13 cellular contexts compared by ENCODE assay signal in the genomic region with DNA sequence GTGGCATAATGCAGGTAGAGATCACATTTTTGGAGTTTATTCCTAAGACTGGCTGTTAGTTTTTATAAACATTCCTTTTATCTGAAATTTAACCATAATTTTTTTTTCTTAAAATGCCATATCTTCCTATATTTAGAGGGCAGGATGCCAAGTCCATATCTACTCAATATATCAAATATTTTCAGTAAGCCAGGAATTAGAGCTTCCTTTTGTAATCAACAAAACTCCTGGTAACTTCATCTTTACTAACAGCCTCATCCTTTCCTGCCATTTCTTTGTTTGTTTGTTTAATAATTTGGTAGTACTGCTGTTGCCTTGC.
DNase-seq lines count a peak whose midpoint lies in the region; ATAC-seq, FAIRE-seq and TF ChIP-seq lines count a peak whose summit lies in the region.
"Had no signal": no experiment of that assay in that cellular context is flagged by ENCODE, and none has a peak within 500 bp of the region (broad histone marks: within the 10 kb centered on the region; RNA-seq: fewer than 3 reads in every experiment).

No MANE protein-coding gene starts in this region.

- no peak overlapping the region for H3K27ac ChIP-seq in keratinocyte (ENCODE audit: control insufficient read depth, insufficient read depth, low read length)
- H3K27ac ChIP-seq: 22Rv1 had no signal

- DNase-seq in NCI-H1105 treated with DMSO at 0.1 percent for 48 hours (lab: John Stamatoyannopoulos, UW) (peak; percentile 58), NCI-H1105 (lab: John Stamatoyannopoulos, UW) (no peak), keratinocyte (ENCODE audit: low read depth, low spot score) (no peak), neural crest cell (ENCODE audit: low read depth, low spot score) (no peak)
- no peak for DNase-seq in activated CD4-positive, alpha-beta T cell treated with anti-CD3 and anti-CD28 coated beads, Interleukin-2, amount 10 ng/mL, durations not matched to agents 24 days and 14 days
- DNase-seq: CD4-positive, CD25-positive, alpha-beta regulatory T cell; DMS53; GF-D8; GOT3 had no signal

- TF ChIP-seq CTCF in keratinocyte (optimal IDR thresholded peaks at IDR 0.05 in 1 of 3, IDR thresholded peaks at IDR 0.05 in 1 of 3, conservative IDR thresholded peaks at IDR 0.05 in 1 of 3; ENCODE audit: extremely low read depth in 1 of 3, insufficient read depth in 2 of 3, low read length in 3 of 3) (no peak), neural crest cell (conservative IDR thresholded peaks at IDR 0.05) (no peak)

- intact Hi-C loops in activated CD4-positive, alpha-beta T cell treated with anti-CD3 and anti-CD28 coated beads, Interleukin-2, amount 10 ng/mL, durations not matched to agents 24 days and 14 days (cut with micrococcal nuclease): no loop called here

- ATAC-seq in GM19324 (IDR thresholded peaks at IDR 0.05; ENCODE audit: low FRiP score, unreplicated experiment): no peak
- ATAC-seq in HG03039 (IDR thresholded peaks at IDR 0.05; ENCODE audit: unreplicated experiment): no peak

- no peaks in the 10 kb centered on the region for H4K20me1 ChIP-seq in keratinocyte (ENCODE audit: control insufficient read depth, extremely low read depth, insufficient read depth, low read length)

- no peaks in the 10 kb centered on the region for H3K79me2 ChIP-seq in keratinocyte (ENCODE audit: control insufficient read depth, insufficient read depth, low read length)

- no peaks in the 10 kb centered on the region for H3K36me3 ChIP-seq in keratinocyte (ENCODE audit: control insufficient read depth in 2 of 2, extremely low read depth in 1 of 2, insufficient read depth in 2 of 2, low read length in 2 of 2)
- H3K36me3 ChIP-seq: HAP-1 had no signal

- H3K4me1 ChIP-seq in keratinocyte (ENCODE audit: control insufficient read depth, extremely low read depth, insufficient read depth, low read length): no peaks in the 10 kb centered on the region

- no peaks in the 10 kb centered on the region for H3K9me1 ChIP-seq in keratinocyte (ENCODE audit: control insufficient read depth, extremely low read depth, insufficient read depth, low read length)

- no peak overlapping the region for H3K27ac Mint-ChIP-seq in neural crest cell (ENCODE audit: unreplicated experiment)
- H3K27ac Mint-ChIP-seq in activated CD4-positive, alpha-beta T cell treated with anti-CD3 and anti-CD28 coated beads, Interleukin-2, amount 10 ng/mL, durations not matched to agents 24 days and 14 days: no peak overlapping the region

- H3K27me3 ChIP-seq in keratinocyte (ENCODE audit: control insufficient read depth, extremely low read depth, insufficient read depth, low read length): no peaks in the 10 kb centered on the region

- no peak overlapping the region for H3K4me3 ChIP-seq in keratinocyte (ENCODE audit: control insufficient read depth in 2 of 3, extremely low read depth in 1 of 3, insufficient read depth in 2 of 3, low read depth in 1 of 3, low read length in 3 of 3)
- H3K4me3 ChIP-seq: HAP-1 had no signal

- dilution Hi-C loops in keratinocyte (cut with MboI; ENCODE audit: extremely low pct_ligation_motif_present, low sequenced_read_pairs): no loop called here

- FAIRE-seq in keratinocyte (lab: Jason Lieb, UNC): peak; percentile 61

- peaks cover 93% of the 10 kb centered on the region for H3K27me3 Mint-ChIP-seq in neural crest cell (ENCODE audit: low read depth)
- H3K27me3 Mint-ChIP-seq in activated CD4-positive, alpha-beta T cell treated with anti-CD3 and anti-CD28 coated beads, Interleukin-2, amount 10 ng/mL, durations not matched to agents 24 days and 14 days: peaks cover 19% of the 10 kb centered on the region

- peak overlapping the region; percentile 6 for H3K4me3 Mint-ChIP-seq in neural crest cell
- H3K4me3 Mint-ChIP-seq in activated CD4-positive, alpha-beta T cell treated with anti-CD3 and anti-CD28 coated beads, Interleukin-2, amount 10 ng/mL, durations not matched to agents 24 days and 14 days: no peak overlapping the region
- H3K4me3 Mint-ChIP-seq: CD4-positive, CD25-positive, alpha-beta regulatory T cell had no signal

- no peak overlapping the region for H3K9ac ChIP-seq in keratinocyte (ENCODE audit: control insufficient read depth, extremely low read depth, insufficient read depth, low read length)

- H3K4me2 ChIP-seq in keratinocyte (ENCODE audit: control insufficient read depth, extremely low read depth, insufficient read depth, low read depth, low read length): no peak overlapping the region

- H3K4me1 Mint-ChIP-seq in neural crest cell: peaks cover 30% of the 10 kb centered on the region
- H3K4me1 Mint-ChIP-seq in activated CD4-positive, alpha-beta T cell treated with anti-CD3 and anti-CD28 coated beads, Interleukin-2, amount 10 ng/mL, durations not matched to agents 24 days and 14 days: peaks cover 16% of the 10 kb centered on the region

- peak overlapping the region; percentile 6 for H2AFZ ChIP-seq in keratinocyte (ENCODE audit: control insufficient read depth, low read length)

- H3K9me3 ChIP-seq in keratinocyte (ENCODE audit: control insufficient read depth, low read depth, low read length): no peaks in the 10 kb centered on the region
- H3K9me3 ChIP-seq: HAP-1 had no signal

- no peaks in the 10 kb centered on the region for H3K36me3 Mint-ChIP-seq in neural crest cell (ENCODE audit: low read depth)
- H3K36me3 Mint-ChIP-seq in activated CD4-positive, alpha-beta T cell treated with anti-CD3 and anti-CD28 coated beads, Interleukin-2, amount 10 ng/mL, durations not matched to agents 24 days and 14 days (ENCODE audit: low read depth): no peaks in the 10 kb centered on the region

- H3K9me3 Mint-ChIP-seq in neural crest cell: no peaks in the 10 kb centered on the region
- H3K9me3 Mint-ChIP-seq in activated CD4-positive, alpha-beta T cell treated with anti-CD3 and anti-CD28 coated beads, Interleukin-2, amount 10 ng/mL, durations not matched to agents 24 days and 14 days: no peaks in the 10 kb centered on the region
